In genomic region chr13:111213964-111214726, GRCh38 we compare ENCODE assay signal across 10 cellular contexts.
A peak's percentile ranks its signal among the peaks of the same experiment; 100 is the strongest.
DNase-seq lines count a peak whose midpoint lies in the region; ATAC-seq and TF ChIP-seq lines count a peak whose summit lies in the region.
"Had no signal": no experiment of that assay in that cellular context is flagged by ENCODE, and none has a peak within 500 bp of the region (broad histone marks: within the 10 kb centered on the region; RNA-seq: fewer than 3 reads in every experiment).

No MANE protein-coding gene starts in this region.

- H3K27me3 ChIP-seq in adrenal gland = no peaks in the 10 kb centered on the region

- H3K4me1 ChIP-seq in adrenal gland (replicated peaks in 1 of 2) = peaks cover 12 to 30% of the 10 kb centered on the region in 2 donors

- 79 to 86% (median 82%) methylated on average over 18 to 22 of the region's 22 CpGs for WGBS in adrenal gland, 4 donors

- no peak for TF ChIP-seq POLR2A in adrenal gland (IDR thresholded peaks at IDR 0.05)

- peaks cover 64% of the 10 kb centered on the region for H3K4me1 Mint-ChIP-seq in stimulated activated memory B cell treated with anti-CD40 and anti-IgM and Interleukin-4, amounts not matched to agents 10 μg/mL and 1 μg/mL and 100 μg/mL, for 72 hours

- TF ChIP-seq CTCF in adrenal gland (IDR thresholded peaks at IDR 0.05) = no peak

- H3K27me3 Mint-ChIP-seq in stimulated activated memory B cell treated with anti-CD40 and anti-IgM and Interleukin-4, amounts not matched to agents 10 μg/mL and 1 μg/mL and 100 μg/mL, for 72 hours = no peaks in the 10 kb centered on the region

- H3K27ac ChIP-seq in adrenal gland = no peak overlapping the region
- H3K27ac ChIP-seq: 22Rv1 had no signal

- H3K9me3 Mint-ChIP-seq in stimulated activated memory B cell treated with anti-CD40 and anti-IgM and Interleukin-4, amounts not matched to agents 10 μg/mL and 1 μg/mL and 100 μg/mL, for 72 hours = no peaks in the 10 kb centered on the region
- H3K9me3 Mint-ChIP-seq: immature natural killer cell had no signal

- no peak overlapping the region for H3K4me3 ChIP-seq in adrenal gland

- peaks cover 30% of the 10 kb centered on the region for H3K36me3 Mint-ChIP-seq in stimulated activated memory B cell treated with anti-CD40 and anti-IgM and Interleukin-4, amounts not matched to agents 10 μg/mL and 1 μg/mL and 100 μg/mL, for 72 hours

- peak; percentile 12 for ATAC-seq in esophagus mucosa
- peak; percentile 70 for ATAC-seq in stimulated activated memory B cell treated with anti-CD40 and anti-IgM and Interleukin-4, amounts not matched to agents 10 μg/mL and 1 μg/mL and 100 μg/mL, for 72 hours

- intact Hi-C loops in adrenal gland (cut with DNase I) = loop anchor here in 1 of 2 donors (10.0 kb wide), 1 partner anchor 299 kb away; the partner anchor contains the start of gene ANKRD10

- DNase-seq in NCI-H1417 (lab: John Stamatoyannopoulos, UW) (peak in 2 of 3 experiments; percentile 41 to 96), NCI-H1417 treated with DMSO at 0.1 percent for 48 hours (lab: John Stamatoyannopoulos, UW) (no peak), NCI-H2107 treated with DMSO at 0.1 percent for 48 hours (lab: John Stamatoyannopoulos, UW; ENCODE audit: unreplicated experiment) (peak; percentile 84), GOT3 (lab: John Stamatoyannopoulos, UW) (no peak), adrenal gland (no peak), glomerular visceral epithelial cell (ENCODE audit: extremely low spot score) (no peak)
- DNase-seq: immature natural killer cell had no signal

- H3K36me3 ChIP-seq in adrenal gland (replicated peaks in 1 of 2) = no peaks in the 10 kb centered on the region

- peak overlapping the region; percentile 33 for H3K27ac Mint-ChIP-seq in stimulated activated memory B cell treated with anti-CD40 and anti-IgM and Interleukin-4, amounts not matched to agents 10 μg/mL and 1 μg/mL and 100 μg/mL, for 72 hours

- no peak overlapping the region for H3K4me3 Mint-ChIP-seq in stimulated activated memory B cell treated with anti-CD40 and anti-IgM and Interleukin-4, amounts not matched to agents 10 μg/mL and 1 μg/mL and 100 μg/mL, for 72 hours
- H3K4me3 Mint-ChIP-seq: immature natural killer cell had no signal

- H3K9me3 ChIP-seq in adrenal gland (replicated peaks in 1 of 3) = no peaks in the 10 kb centered on the region

Comparison
In these comparisons a context has a peak if more than half of its experiments do, and no peak if none do; other contexts are left out.
1. DNase-seq: peak in NCI-H1417 (2 of 3) and NCI-H2107 treated with DMSO at 0.1 percent for 48 hours (single experiment); none in NCI-H1417 treated with DMSO at 0.1 percent for 48 hours (single experiment), GOT3 (single experiment), adrenal gland (0 of 7) and glomerular visceral epithelial cell (single experiment).